In genomic region chr1:213874789-213875188, GRCh38 we compare ENCODE assay signal across 33 cellular contexts.
DNase-seq lines count a peak whose midpoint lies in the region; ATAC-seq and TF ChIP-seq lines count a peak whose summit lies in the region.
"Had no signal": no experiment of that assay in that cellular context is flagged by ENCODE, and none has a peak within 500 bp of the region (broad histone marks: within the 10 kb centered on the region; RNA-seq: fewer than 3 reads in every experiment).

No MANE protein-coding gene starts in this region.

- 93 to 94% methylated on average over 5 to 7 of the region's 7 CpGs for WGBS in endodermal cell (ENCODE audit: insufficient coverage in 1 of 2, insufficient read length in 1 of 2), 2 experiments
- WGBS in thyroid gland, 2 donors = 53 to 55% methylated on average over 7 of the region's 7 CpGs

- H3K4me1 ChIP-seq in endodermal cell (ENCODE audit: control insufficient read depth, insufficient read depth, low read length) (peaks cover 11% of the 10 kb centered on the region), thyroid gland (peaks cover 5 to 20% of the 10 kb centered on the region in 2 donors)
- H3K4me1 ChIP-seq: A549; BE2C; BLaER1; BLaER1 treated with 17β-estradiol and CSF1 and Interleukin-3, amounts not matched to agents 10 nM and 100 nM; Caco-2 had no signal

- no peak overlapping the region for H3K4me3 Mint-ChIP-seq in endodermal cell
- H3K4me3 Mint-ChIP-seq in stimulated activated memory B cell treated with anti-CD40 and anti-IgM and Interleukin-4, amounts not matched to agents 10 μg/mL and 1 μg/mL and 100 μg/mL, for 72 hours = no peak overlapping the region
- H3K4me3 Mint-ChIP-seq in activated CD4-positive, alpha-beta memory T cell treated with anti-CD3 and anti-CD28 coated beads, Interleukin-2, amount 10 ng/mL, durations not matched to agents 7 days and 5 days = no peak overlapping the region
- H3K4me3 Mint-ChIP-seq: B cell; CD14-positive monocyte; CD4-positive, alpha-beta memory T cell; CD4-positive, alpha-beta T cell; CD4-positive, CD25-positive, alpha-beta regulatory T cell; CD8-positive, alpha-beta memory T cell; CD8-positive, alpha-beta T cell had no signal

- H3K36me3 ChIP-seq in endodermal cell (ENCODE audit: control insufficient read depth, insufficient read depth, low read length) = no peaks in the 10 kb centered on the region
- H3K36me3 ChIP-seq in thyroid gland = no peaks in the 10 kb centered on the region
- H3K36me3 ChIP-seq: BE2C; BLaER1; BLaER1 treated with 17β-estradiol and CSF1 and Interleukin-3, amounts not matched to agents 10 nM and 100 nM had no signal

- peaks cover 13% of the 10 kb centered on the region for H3K4me1 Mint-ChIP-seq in endodermal cell
- H3K4me1 Mint-ChIP-seq in stimulated activated memory B cell treated with anti-CD40 and anti-IgM and Interleukin-4, amounts not matched to agents 10 μg/mL and 1 μg/mL and 100 μg/mL, for 72 hours = no peaks in the 10 kb centered on the region
- H3K4me1 Mint-ChIP-seq in activated CD4-positive, alpha-beta memory T cell treated with anti-CD3 and anti-CD28 coated beads, Interleukin-2, amount 10 ng/mL, durations not matched to agents 7 days and 5 days = no peaks in the 10 kb centered on the region
- H3K4me1 Mint-ChIP-seq: B cell; CD14-positive monocyte; CD4-positive, CD25-positive, alpha-beta regulatory T cell; CD8-positive, alpha-beta memory T cell had no signal

- no peak for TF ChIP-seq POLR2A in thyroid gland (IDR thresholded peaks at IDR 0.05)

- H3K36me3 Mint-ChIP-seq in endodermal cell (ENCODE audit: low read depth) = no peaks in the 10 kb centered on the region
- H3K36me3 Mint-ChIP-seq in stimulated activated memory B cell treated with anti-CD40 and anti-IgM and Interleukin-4, amounts not matched to agents 10 μg/mL and 1 μg/mL and 100 μg/mL, for 72 hours = no peaks in the 10 kb centered on the region
- no peaks in the 10 kb centered on the region for H3K36me3 Mint-ChIP-seq in activated CD4-positive, alpha-beta memory T cell treated with anti-CD3 and anti-CD28 coated beads, Interleukin-2, amount 10 ng/mL, durations not matched to agents 7 days and 5 days (ENCODE audit: low read depth)
- H3K36me3 Mint-ChIP-seq: CD14-positive monocyte; CD4-positive, alpha-beta memory T cell; CD4-positive, CD25-positive, alpha-beta regulatory T cell; CD8-positive, alpha-beta memory T cell; CD8-positive, alpha-beta T cell had no signal

- H3K4me3 ChIP-seq in endodermal cell (ENCODE audit: low read length) (no peak overlapping the region), thyroid gland (replicated peaks in 1 of 3) (no peak overlapping the region)
- H3K4me3 ChIP-seq: A549; BLaER1; BLaER1 treated with 17β-estradiol and CSF1 and Interleukin-3, amounts not matched to agents 10 nM and 100 nM had no signal

- H3K27ac ChIP-seq in endodermal cell (ENCODE audit: low read depth, low read length) (no peak overlapping the region), thyroid gland (no peak overlapping the region)
- H3K27ac ChIP-seq: 22Rv1; A549; BLaER1; BLaER1 treated with 17β-estradiol and CSF1 and Interleukin-3, amounts not matched to agents 10 nM and 100 nM; C4-2B had no signal

- H3K27me3 ChIP-seq in endodermal cell (ENCODE audit: control insufficient read depth, insufficient read depth, low read length, poor library complexity, severe bottlenecking) = peaks cover 6% of the 10 kb centered on the region
- no peaks in the 10 kb centered on the region for H3K27me3 ChIP-seq in thyroid gland
- H3K27me3 ChIP-seq: BE2C; BLaER1; BLaER1 treated with 17β-estradiol and CSF1 and Interleukin-3, amounts not matched to agents 10 nM and 100 nM had no signal

- no peak overlapping the region for H3K9ac ChIP-seq in endodermal cell (ENCODE audit: extremely low read depth, low read length, poor library complexity, severe bottlenecking)
- H3K9ac ChIP-seq: BLaER1; BLaER1 treated with 17β-estradiol and CSF1 and Interleukin-3, amounts not matched to agents 10 nM and 100 nM had no signal

- H3K27me3 Mint-ChIP-seq in endodermal cell (ENCODE audit: insufficient read depth) = no peaks in the 10 kb centered on the region
- H3K27me3 Mint-ChIP-seq in stimulated activated memory B cell treated with anti-CD40 and anti-IgM and Interleukin-4, amounts not matched to agents 10 μg/mL and 1 μg/mL and 100 μg/mL, for 72 hours = no peaks in the 10 kb centered on the region
- H3K27me3 Mint-ChIP-seq in activated CD4-positive, alpha-beta memory T cell treated with anti-CD3 and anti-CD28 coated beads, Interleukin-2, amount 10 ng/mL, durations not matched to agents 7 days and 5 days = no peaks in the 10 kb centered on the region
- H3K27me3 Mint-ChIP-seq: CD4-positive, alpha-beta memory T cell; CD4-positive, alpha-beta T cell; CD4-positive, CD25-positive, alpha-beta regulatory T cell; CD8-positive, alpha-beta memory T cell had no signal

- ATAC-seq in left lobe of liver = peak; percentile 57
- ATAC-seq in stimulated activated memory B cell treated with anti-CD40 and anti-IgM and Interleukin-4, amounts not matched to agents 10 μg/mL and 1 μg/mL and 100 μg/mL, for 72 hours = no peak
- ATAC-seq: A549; CD8-positive, alpha-beta T cell had no signal

- POLR2A ChIA-PET in activated CD4-positive, alpha-beta memory T cell treated with anti-CD3 and anti-CD28 coated beads, Interleukin-2, amount 10 ng/mL, durations not matched to agents 7 days and 5 days (lab: Charles Lee) = no interaction called here

- CTCF ChIA-PET in activated CD4-positive, alpha-beta memory T cell treated with anti-CD3 and anti-CD28 coated beads, Interleukin-2, amount 10 ng/mL, durations not matched to agents 7 days and 5 days (lab: Charles Lee) = no interaction called here

- TF ChIP-seq CTCF in endodermal cell (conservative IDR thresholded peaks at IDR 0.05) (no peak), thyroid gland (IDR thresholded peaks at IDR 0.05) (no peak)

- H3K27ac Mint-ChIP-seq in endodermal cell = no peak overlapping the region
- H3K27ac Mint-ChIP-seq in stimulated activated memory B cell treated with anti-CD40 and anti-IgM and Interleukin-4, amounts not matched to agents 10 μg/mL and 1 μg/mL and 100 μg/mL, for 72 hours = no peak overlapping the region
- H3K27ac Mint-ChIP-seq in activated CD4-positive, alpha-beta memory T cell treated with anti-CD3 and anti-CD28 coated beads, Interleukin-2, amount 10 ng/mL, durations not matched to agents 7 days and 5 days = no peak overlapping the region
- H3K27ac Mint-ChIP-seq: B cell; CD14-positive monocyte; CD4-positive, alpha-beta T cell; CD4-positive, CD25-positive, alpha-beta regulatory T cell; CD8-positive, alpha-beta memory T cell; CD8-positive, alpha-beta T cell had no signal

- no peaks in the 10 kb centered on the region for H3K9me3 Mint-ChIP-seq in endodermal cell
- no peaks in the 10 kb centered on the region for H3K9me3 Mint-ChIP-seq in stimulated activated memory B cell treated with anti-CD40 and anti-IgM and Interleukin-4, amounts not matched to agents 10 μg/mL and 1 μg/mL and 100 μg/mL, for 72 hours
- H3K9me3 Mint-ChIP-seq in activated CD4-positive, alpha-beta memory T cell treated with anti-CD3 and anti-CD28 coated beads, Interleukin-2, amount 10 ng/mL, durations not matched to agents 7 days and 5 days = no peaks in the 10 kb centered on the region
- H3K9me3 Mint-ChIP-seq: CD4-positive, alpha-beta T cell; CD8-positive, alpha-beta T cell had no signal

- peak; percentile 3 for DNase-seq in endodermal cell
- DNase-seq in left lobe of liver (ENCODE audit: low spot score) = no peak
- peak; percentile 6 to 13 for DNase-seq in thyroid gland
- no peak for DNase-seq in activated CD4-positive, alpha-beta memory T cell treated with anti-CD3 and anti-CD28 coated beads, Interleukin-2, amount 10 ng/mL, durations not matched to agents 7 days and 5 days
- DNase-seq in HCEC 1CT = no peak
- DNase-seq: 8988T; ACHN; AML-193; BE2C; C1 segment of cervical spinal cord; Caco-2; Calu3; CD4-positive, alpha-beta memory T cell; CD4-positive, alpha-beta T cell; CD4-positive, CD25-positive, alpha-beta regulatory T cell; CD8-positive, alpha-beta memory T cell; CD8-positive, alpha-beta T cell; COR-L47; DMS 273 treated with DMSO at 0.1 percent for 48 hours; DMS153; DMS53; DMS79; DMS79 treated with DMSO at 0.1 percent for 48 hours; DND-41; EL had no signal

- intact Hi-C loops in thyroid gland (cut with DNase I) = no loop called here

- H3K9me3 ChIP-seq in endodermal cell (ENCODE audit: control insufficient read depth, low read length) (no peaks in the 10 kb centered on the region), thyroid gland (no peaks in the 10 kb centered on the region)
- H3K9me3 ChIP-seq: A549; BE2C; BLaER1; BLaER1 treated with 17β-estradiol and CSF1 and Interleukin-3, amounts not matched to agents 10 nM and 100 nM; Caco-2 had no signal

Comparison
In these comparisons a context has a peak if more than half of its experiments do, and no peak if none do; other contexts are left out.
1. DNase-seq: peak in endodermal cell (single experiment) and thyroid gland (2 of 2); none in left lobe of liver (single experiment), activated CD4-positive, alpha-beta memory T cell treated with anti-CD3 and anti-CD28 coated beads, Interleukin-2, amount 10 ng/mL, durations not matched to agents 7 days and 5 days (single experiment) and HCEC 1CT (single experiment).